Comparison of ENCODE assay signal across 10 cellular contexts in the genomic region with DNA sequence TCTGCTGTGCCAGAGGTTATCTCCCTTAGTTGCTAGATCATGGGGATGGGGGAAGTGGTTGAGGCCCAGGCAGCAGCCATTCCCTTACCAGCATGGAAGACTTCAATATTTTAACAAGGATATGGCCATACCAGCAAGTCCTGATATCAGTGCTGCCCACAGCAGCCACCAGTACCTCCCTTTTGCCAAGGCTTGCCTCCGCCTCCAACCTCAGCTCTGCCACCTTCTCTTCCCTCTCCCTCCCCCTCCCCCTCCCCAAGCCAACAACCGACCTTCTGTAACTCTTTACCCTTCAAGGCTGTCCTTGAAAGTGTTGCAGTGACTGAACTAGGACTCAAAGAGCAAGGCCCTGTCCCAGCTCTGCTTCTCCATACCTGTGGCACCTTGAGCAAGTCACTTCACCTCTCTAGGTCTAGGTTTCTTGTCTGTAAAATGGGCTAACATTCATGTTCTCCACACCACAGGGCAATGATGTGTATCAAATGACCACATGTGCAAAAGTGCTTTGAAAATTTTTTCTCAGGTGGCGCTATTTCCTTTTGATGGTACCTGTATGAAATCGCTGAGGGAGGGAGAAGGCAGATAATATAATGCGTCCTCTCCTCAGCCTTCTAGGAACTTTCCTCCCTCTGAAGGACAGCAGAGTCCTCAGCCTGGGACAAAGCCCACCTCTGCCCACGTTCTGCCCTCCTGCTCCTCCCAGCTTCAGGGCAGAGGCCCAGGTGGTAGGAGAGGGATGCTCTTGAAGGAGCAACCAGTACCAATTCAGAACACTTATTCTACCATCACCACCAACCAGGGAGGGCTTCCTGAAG. TPM values are rescaled to one million over a fixed set of nuclear protein-coding genes. Genes with fewer than 3 reads are reported as not detected.
DNase-seq lines count a peak whose midpoint lies in the region; ATAC-seq and TF ChIP-seq lines count a peak whose summit lies in the region.
"Had no signal": no experiment of that assay in that cellular context is flagged by ENCODE, and none has a peak within 500 bp of the region (broad histone marks: within the 10 kb centered on the region; RNA-seq: fewer than 3 reads in every experiment).

No MANE protein-coding gene starts in this region.

- POLR2A ChIA-PET in WTC11 (lab: Charles Lee), result interaction anchor here (1.9 kb wide), 1 partner anchor 11 kb away, joined by 16 read pairs; no protein-coding TSS in a partner anchor

- no peaks in the 10 kb centered on the region for H3K9me3 Mint-ChIP-seq in activated T-cell treated with anti-CD3 and anti-CD28 coated beads, Interleukin-2, amount 50 U/mL, for 24 hours
- H3K9me3 Mint-ChIP-seq in WTC11, result no peaks in the 10 kb centered on the region

- intact Hi-C loops in dorsolateral prefrontal cortex (cut with DNase I), result loop anchor here (5.0 to 10.0 kb wide), 3 partner anchors 140 to 210 kb away; partner anchors contain the start of gene GAPDH (in 1 of the 2)

- H3K27me3 Mint-ChIP-seq in activated T-cell treated with anti-CD3 and anti-CD28 coated beads, Interleukin-2, amount 50 U/mL, for 24 hours, result no peaks in the 10 kb centered on the region
- H3K27me3 Mint-ChIP-seq in WTC11 (ENCODE audit: low read depth), result no peaks in the 10 kb centered on the region

- H3K9ac ChIP-seq in iPS-20b (ENCODE audit: low read depth, low read length), result peak overlapping the region; percentile 62; the same call in 1 of the 2 replicates

- ATAC-seq in WTC11 (no peak), GM19455 (IDR thresholded peaks at IDR 0.05; ENCODE audit: unreplicated experiment) (no peak)

- H3K27ac Mint-ChIP-seq in activated T-cell treated with anti-CD3 and anti-CD28 coated beads, Interleukin-2, amount 50 U/mL, for 24 hours, result peak overlapping the region; percentile 80
- peak overlapping the region; percentile 95 for H3K27ac Mint-ChIP-seq in WTC11

- TF ChIP-seq CTCF in WTC11 (IDR thresholded peaks at IDR 0.05) (no peak), suprapubic skin (IDR thresholded peaks at IDR 0.05) (no peak), BE2C (IDR thresholded peaks at IDR 0.05; ENCODE audit: low read depth, low read length) (no peak), dorsolateral prefrontal cortex (IDR thresholded peaks at IDR 0.05 in 54 of 56, conservative IDR thresholded peaks at IDR 0.05 in 2 of 56; ENCODE audit: low read depth in 1 of 56, partially characterized antibody in 56 of 56) (no peak)

- peaks cover 38% of the 10 kb centered on the region; the same call in 1 of the 2 replicates for H3K36me3 ChIP-seq in iPS-20b (ENCODE audit: insufficient read depth, low read depth, low read length)
- peaks cover 24% of the 10 kb centered on the region for H3K36me3 ChIP-seq in suprapubic skin
- no peaks in the 10 kb centered on the region for H3K36me3 ChIP-seq in BE2C

- TF ChIP-seq EP300 in suprapubic skin (IDR thresholded peaks at IDR 0.05), result no peak

- H3K4me3 Mint-ChIP-seq in activated T-cell treated with anti-CD3 and anti-CD28 coated beads, Interleukin-2, amount 50 U/mL, for 24 hours, result no peak overlapping the region
- peak overlapping the region; percentile 55 for H3K4me3 Mint-ChIP-seq in WTC11

- H3K27me3 ChIP-seq in iPS-20b (ENCODE audit: insufficient read depth, low read length) (no peaks in the 10 kb centered on the region), suprapubic skin (no peaks in the 10 kb centered on the region), BE2C (no peaks in the 10 kb centered on the region), dorsolateral prefrontal cortex (peaks cover 0 to 3% (median 0%) of the 10 kb centered on the region in 45 donors)

- 64% methylated on average over 6 of the region's 6 CpGs for WGBS in suprapubic skin

- peaks cover 31% of the 10 kb centered on the region for H3K36me3 Mint-ChIP-seq in activated T-cell treated with anti-CD3 and anti-CD28 coated beads, Interleukin-2, amount 50 U/mL, for 24 hours (ENCODE audit: low read depth)
- peaks cover 20% of the 10 kb centered on the region for H3K36me3 Mint-ChIP-seq in WTC11

- CTCF ChIA-PET in WTC11 (lab: Charles Lee), result interaction anchor here (1.0 to 5.0 kb wide), 10 partner anchors 10 to 140 kb away, joined by 3 to 59 read pairs (median 14); no protein-coding TSS in a partner anchor

- H3K4me1 ChIP-seq in iPS-20b (ENCODE audit: insufficient read depth, low read length), result peaks cover 31% of the 10 kb centered on the region
- H3K4me1 ChIP-seq in suprapubic skin, result peaks cover 68% of the 10 kb centered on the region
- H3K4me1 ChIP-seq in BE2C, result peaks cover 12% of the 10 kb centered on the region

- no peak overlapping the region; the same call in 1 of the 2 replicates for H3K4me3 ChIP-seq in iPS-20b (ENCODE audit: low read length)
- no peak overlapping the region for H3K4me3 ChIP-seq in suprapubic skin
- no peak overlapping the region for H3K4me3 ChIP-seq in BE2C (ENCODE audit: low read depth, low read length)
- no peak overlapping the region for H3K4me3 ChIP-seq in dorsolateral prefrontal cortex
- H3K4me3 ChIP-seq: prostate gland had no signal

- DNase-seq in activated T-cell treated with anti-CD3 and anti-CD28 coated beads, Interleukin-2, amount 50 U/mL, for 24 hours, result no peak
- no peak for DNase-seq in activated T-cell treated with anti-CD3 and anti-CD28 coated beads, Interleukin-2, amount 50 U/mL, for 48 hours
- no peak for DNase-seq in WTC11 (ENCODE audit: low spot score)
- DNase-seq in suprapubic skin (ENCODE audit: low spot score in 2 of 2), result no peak
- no peak for DNase-seq in BE2C
- no peak for DNase-seq in dorsolateral prefrontal cortex
- DNase-seq: NCI-H446 treated with DMSO at 0.1 percent for 48 hours had no signal

- no peak for TF ChIP-seq POLR2A in suprapubic skin (IDR thresholded peaks at IDR 0.05)

- H3K9me3 ChIP-seq in iPS-20b (ENCODE audit: insufficient read depth, low read depth, low read length) (no peaks in the 10 kb centered on the region), suprapubic skin (no peaks in the 10 kb centered on the region), BE2C (no peaks in the 10 kb centered on the region)
- H3K9me3 ChIP-seq: prostate gland had no signal

- H3K27ac ChIP-seq in iPS-20b (ENCODE audit: low read length) (no peak overlapping the region), suprapubic skin (peak overlapping the region; percentile 80), dorsolateral prefrontal cortex (peak overlapping the region in 1 of 59 donors; percentile 50)

- H3K4me1 Mint-ChIP-seq in activated T-cell treated with anti-CD3 and anti-CD28 coated beads, Interleukin-2, amount 50 U/mL, for 24 hours (ENCODE audit: low read depth), result peaks cover 45% of the 10 kb centered on the region
- H3K4me1 Mint-ChIP-seq in WTC11, result peaks cover 69% of the 10 kb centered on the region

TF ChIP-seq in WTC11, 78 proteins besides CTCF, POLR2A, EP300 and RAD21 (continues in another document):
- TF ChIP-seq, protein P1, sequence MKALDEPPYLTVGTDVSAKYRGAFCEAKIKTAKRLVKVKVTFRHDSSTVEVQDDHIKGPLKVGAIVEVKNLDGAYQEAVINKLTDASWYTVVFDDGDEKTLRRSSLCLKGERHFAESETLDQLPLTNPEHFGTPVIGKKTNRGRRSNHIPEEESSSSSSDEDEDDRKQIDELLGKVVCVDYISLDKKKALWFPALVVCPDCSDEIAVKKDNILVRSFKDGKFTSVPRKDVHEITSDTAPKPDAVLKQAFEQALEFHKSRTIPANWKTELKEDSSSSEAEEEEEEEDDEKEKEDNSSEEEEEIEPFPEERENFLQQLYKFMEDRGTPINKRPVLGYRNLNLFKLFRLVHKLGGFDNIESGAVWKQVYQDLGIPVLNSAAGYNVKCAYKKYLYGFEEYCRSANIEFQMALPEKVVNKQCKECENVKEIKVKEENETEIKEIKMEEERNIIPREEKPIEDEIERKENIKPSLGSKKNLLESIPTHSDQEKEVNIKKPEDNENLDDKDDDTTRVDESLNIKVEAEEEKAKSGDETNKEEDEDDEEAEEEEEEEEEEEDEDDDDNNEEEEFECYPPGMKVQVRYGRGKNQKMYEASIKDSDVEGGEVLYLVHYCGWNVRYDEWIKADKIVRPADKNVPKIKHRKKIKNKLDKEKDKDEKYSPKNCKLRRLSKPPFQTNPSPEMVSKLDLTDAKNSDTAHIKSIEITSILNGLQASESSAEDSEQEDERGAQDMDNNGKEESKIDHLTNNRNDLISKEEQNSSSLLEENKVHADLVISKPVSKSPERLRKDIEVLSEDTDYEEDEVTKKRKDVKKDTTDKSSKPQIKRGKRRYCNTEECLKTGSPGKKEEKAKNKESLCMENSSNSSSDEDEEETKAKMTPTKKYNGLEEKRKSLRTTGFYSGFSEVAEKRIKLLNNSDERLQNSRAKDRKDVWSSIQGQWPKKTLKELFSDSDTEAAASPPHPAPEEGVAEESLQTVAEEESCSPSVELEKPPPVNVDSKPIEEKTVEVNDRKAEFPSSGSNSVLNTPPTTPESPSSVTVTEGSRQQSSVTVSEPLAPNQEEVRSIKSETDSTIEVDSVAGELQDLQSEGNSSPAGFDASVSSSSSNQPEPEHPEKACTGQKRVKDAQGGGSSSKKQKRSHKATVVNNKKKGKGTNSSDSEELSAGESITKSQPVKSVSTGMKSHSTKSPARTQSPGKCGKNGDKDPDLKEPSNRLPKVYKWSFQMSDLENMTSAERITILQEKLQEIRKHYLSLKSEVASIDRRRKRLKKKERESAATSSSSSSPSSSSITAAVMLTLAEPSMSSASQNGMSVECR (CRISPR knock-in tag; IDR thresholded peaks at IDR 0.05; ENCODE audit: borderline replicate concordance), result no peak
- TF ChIP-seq RORB (CRISPR knock-in tag; IDR thresholded peaks at IDR 0.05) (no peak), JAZF1 (CRISPR knock-in tag; IDR thresholded peaks at IDR 0.05) (no peak), KAT7 (CRISPR knock-in tag; IDR thresholded peaks at IDR 0.05; ENCODE audit: borderline replicate concordance) (no peak)

RNA-seq across cellular contexts. Expression of gene PLEKHG6, which starts 14.7 kb away (rescaled TPM):
- total RNA-seq in WTC11 (2021) (36.8 to 46.4 TPM (median 38.4 TPM) in 3 replicates), suprapubic skin (10 to 100 TPM; 12.4 to 29.9 (median 27.8) TPM), dorsolateral prefrontal cortex (under 1 TPM in 1 of 120 experiments, not detected in 119; 0.39 TPM)
- 0.23 TPM for polyA plus RNA-seq in BE2C (2012; ENCODE audit: insufficient read depth, insufficient read length, low read depth)

RNA-seq across cellular contexts. Expression of gene TNFRSF1A, which starts 16.7 kb away (rescaled TPM):
- total RNA-seq in WTC11 (2021), result 32.3 to 44.1 TPM (median 32.4 TPM) in 3 replicates
- 100 to 1,000 TPM; 276 to 352 (median 281) TPM for total RNA-seq in suprapubic skin
- 15.8 TPM for polyA plus RNA-seq in BE2C (2012; ENCODE audit: insufficient read depth, insufficient read length, low read depth)
- total RNA-seq in dorsolateral prefrontal cortex, result 100 to 1,000 TPM in 1 of 120 experiments, 10 to 100 TPM in 119; 16.4 to 101 (median 39.3) TPM

RNA-seq across cellular contexts. Expression of gene SCNN1A, which starts 50.2 kb away (rescaled TPM):
- total RNA-seq in WTC11 (2021) (97.6 to 108 TPM (median 100 TPM) in 3 replicates), suprapubic skin (100 to 1,000 TPM in 1 of 4 donors, 10 to 100 TPM in 3; 74.2 to 143 (median 93.7) TPM), dorsolateral prefrontal cortex (1 to 10 TPM in 24 of 120 experiments, under 1 TPM in 28, not detected in 68; 0.23 to 4.8 (median 0.89) TPM)
- polyA plus RNA-seq in BE2C (2012; ENCODE audit: insufficient read depth, insufficient read length, low read depth), result not detected

RNA-seq across cellular contexts. Expression of gene LTBR, which starts 58.8 kb away (rescaled TPM):
- total RNA-seq in WTC11 (2021), result 4.0 to 6.1 TPM (median 4.5 TPM) in 3 replicates
- total RNA-seq in suprapubic skin, result 100 to 1,000 TPM; 157 to 297 (median 204) TPM
- polyA plus RNA-seq in BE2C (2012; ENCODE audit: insufficient read depth, insufficient read length, low read depth), result 1.2 TPM
- total RNA-seq in dorsolateral prefrontal cortex, result 10 to 100 TPM in 100 of 120 experiments, 1 to 10 TPM in 20; 4.6 to 36.0 (median 16.2) TPM

Comparison
In these comparisons a context has a peak if more than half of its experiments do, and no peak if none do; other contexts are left out.
1. RNA of gene PLEKHG6, which starts 14.7 kb away (total RNA-seq): 36.8 to 46.4 TPM in WTC11 and 12.4 to 29.9 TPM in suprapubic skin; 0.39 TPM in dorsolateral prefrontal cortex; every median in the first group is over 4 times any median in the second.
2. RNA of gene SCNN1A, which starts 50.2 kb away (total RNA-seq): 97.6 to 108 TPM in WTC11 and 74.2 to 143 TPM in suprapubic skin; 0.23 to 4.8 TPM in dorsolateral prefrontal cortex; every median in the first group is over 10 times any median in the second.